15 cellular contexts compared by ENCODE assay signal in genomic region chr2:130610486-130610885, GRCh38. TPM values are rescaled to one million over a fixed set of nuclear protein-coding genes. Genes with fewer than 3 reads are reported as not detected.
"Had no signal": no experiment of that assay in that cellular context is flagged by ENCODE, and none has a peak within 500 bp of the region (broad histone marks: within the 10 kb centered on the region; RNA-seq: fewer than 3 reads in every experiment).

No MANE protein-coding gene starts in this region.

RNA-seq across cellular contexts. Expression of gene POTEJ, which starts 0.8 kb away (rescaled TPM):
- total RNA-seq: heart right ventricle; left lung; liver; mucosa of gallbladder; naive thymus-derived CD8-positive, alpha-beta T cell; neural crest cell; osteoblast; sigmoid colon; temporal lobe; tibial nerve; urinary bladder had no signal
- polyA plus RNA-seq: heart right ventricle; hepatocyte; keratinocyte; liver; lung; naive thymus-derived CD8-positive, alpha-beta T cell; small intestine; urinary bladder had no signal

RNA-seq across cellular contexts. Expression of gene CFC1, which starts 11.1 kb away (rescaled TPM):
- total RNA-seq: heart right ventricle; left lung; liver; mucosa of gallbladder; naive thymus-derived CD8-positive, alpha-beta T cell; neural crest cell; osteoblast; sigmoid colon; tibial nerve; urinary bladder had no signal
- polyA plus RNA-seq: keratinocyte; liver; naive thymus-derived CD8-positive, alpha-beta T cell; urinary bladder had no signal
